Comparison of ENCODE assay signal across 13 cellular contexts in genomic region chr13:112782433-112783010, GRCh38.
A peak's percentile ranks its signal among the peaks of the same experiment; 100 is the strongest.
DNase-seq lines count a peak whose midpoint lies in the region; ATAC-seq, FAIRE-seq and TF ChIP-seq lines count a peak whose summit lies in the region.
"Had no signal": no experiment of that assay in that cellular context is flagged by ENCODE, and none has a peak within 500 bp of the region (broad histone marks: within the 10 kb centered on the region; RNA-seq: fewer than 3 reads in every experiment).

No MANE protein-coding gene starts in this region.

- H4K20me1 ChIP-seq in astrocyte (ENCODE audit: insufficient read depth, low read length), result no peaks in the 10 kb centered on the region

- no peak for TF ChIP-seq EP300 in tibial nerve (IDR thresholded peaks at IDR 0.05)

- H3K36me3 Mint-ChIP-seq in astrocyte (ENCODE audit: low read depth, unreplicated experiment) (peaks cover 6% of the 10 kb centered on the region), nephron (ENCODE audit: low read depth) (peaks cover 11% of the 10 kb centered on the region)
- H3K36me3 Mint-ChIP-seq in activated CD4-positive, alpha-beta memory T cell treated with anti-CD3 and anti-CD28 coated beads, Interleukin-2, amount 10 ng/mL, durations not matched to agents 7 days and 5 days (ENCODE audit: low read depth), result peaks cover 8% of the 10 kb centered on the region

- H2AFZ ChIP-seq in astrocyte (ENCODE audit: low read depth, low read length), result no peak overlapping the region

- FAIRE-seq in astrocyte (lab: Jason Lieb, UNC), result no peak

- DNase-seq in astrocyte (ENCODE audit: low read depth), result peak; percentile 8
- DNase-seq in heart left ventricle, result no peak
- DNase-seq in tibial nerve (ENCODE audit: low spot score in 2 of 2), result no peak
- no peak for DNase-seq in activated CD4-positive, alpha-beta memory T cell treated with anti-CD3 and anti-CD28 coated beads, Interleukin-2, amount 10 ng/mL, durations not matched to agents 7 days and 5 days
- DNase-seq in NCI-H524 (lab: John Stamatoyannopoulos, UW), result no peak
- DNase-seq: activated CD4-positive, alpha-beta T cell treated with anti-CD3 and anti-CD28 coated beads, Interleukin-2, amount 50 U/mL, for 1 hour; activated gamma-delta T cell treated with Interleukin-2 at 50 U/mL for 16 hours; CD4-positive, CD25-positive, alpha-beta regulatory T cell; GF-D8; T-helper 2 cell had no signal

- POLR2A ChIA-PET in activated CD4-positive, alpha-beta memory T cell treated with anti-CD3 and anti-CD28 coated beads, Interleukin-2, amount 10 ng/mL, durations not matched to agents 7 days and 5 days (lab: Charles Lee), result no interaction called here

- no peak for TF ChIP-seq CTCF in astrocyte (IDR thresholded peaks at IDR 0.05; ENCODE audit: insufficient read depth, low read depth, low read length)
- no peak for TF ChIP-seq CTCF in heart left ventricle (IDR thresholded peaks at IDR 0.05)
- no peak for TF ChIP-seq CTCF in nephron (IDR thresholded peaks at IDR 0.05; ENCODE audit: unreplicated experiment in 3 of 3)
- no peak for TF ChIP-seq CTCF in tibial nerve (IDR thresholded peaks at IDR 0.05)

- peak overlapping the region; percentile 50 for H3K4me2 ChIP-seq in astrocyte (ENCODE audit: low read length)

- H3K4me3 Mint-ChIP-seq in astrocyte (ENCODE audit: unreplicated experiment), result no peak overlapping the region
- H3K4me3 Mint-ChIP-seq in nephron, result no peak overlapping the region
- no peak overlapping the region for H3K4me3 Mint-ChIP-seq in activated CD4-positive, alpha-beta memory T cell treated with anti-CD3 and anti-CD28 coated beads, Interleukin-2, amount 10 ng/mL, durations not matched to agents 7 days and 5 days
- H3K4me3 Mint-ChIP-seq: CD4-positive, CD25-positive, alpha-beta regulatory T cell had no signal

- H3K9me3 ChIP-seq in astrocyte (ENCODE audit: insufficient read depth, low read depth, low read length), result no peaks in the 10 kb centered on the region
- no peaks in the 10 kb centered on the region for H3K9me3 ChIP-seq in heart left ventricle
- no peaks in the 10 kb centered on the region for H3K9me3 ChIP-seq in tibial nerve

- peaks cover 8% of the 10 kb centered on the region for H3K4me1 ChIP-seq in astrocyte (ENCODE audit: insufficient read depth, low read length)
- peaks cover 0 to 45% (median 32%) of the 10 kb centered on the region in 12 donors for H3K4me1 ChIP-seq in heart left ventricle
- H3K4me1 ChIP-seq in tibial nerve, result peaks cover 0 to 39% (median 4%) of the 10 kb centered on the region in 4 donors

- CTCF ChIA-PET in activated CD4-positive, alpha-beta memory T cell treated with anti-CD3 and anti-CD28 coated beads, Interleukin-2, amount 10 ng/mL, durations not matched to agents 7 days and 5 days (lab: Charles Lee), result no interaction called here

- H3K36me3 ChIP-seq in astrocyte (ENCODE audit: insufficient read depth, low read length), result no peaks in the 10 kb centered on the region
- H3K36me3 ChIP-seq in heart left ventricle, result peaks cover 0 to 13% (median 8%) of the 10 kb centered on the region in 9 donors
- peaks cover 0 to 27% (median 0%) of the 10 kb centered on the region in 3 donors for H3K36me3 ChIP-seq in tibial nerve

- 29 to 40% (median 30%) methylated on average over 9 to 15 of the region's 15 CpGs for WGBS in heart left ventricle, 4 donors
- WGBS in tibial nerve, 2 donors, result 59 to 68% methylated on average over 7 to 12 of the region's 15 CpGs

- H3K4me1 Mint-ChIP-seq in astrocyte (ENCODE audit: low read depth, unreplicated experiment), result peaks cover 33% of the 10 kb centered on the region
- peaks cover 45% of the 10 kb centered on the region for H3K4me1 Mint-ChIP-seq in nephron
- peaks cover 5% of the 10 kb centered on the region for H3K4me1 Mint-ChIP-seq in activated CD4-positive, alpha-beta memory T cell treated with anti-CD3 and anti-CD28 coated beads, Interleukin-2, amount 10 ng/mL, durations not matched to agents 7 days and 5 days

- peak overlapping the region; percentile 34 for H3K27ac Mint-ChIP-seq in astrocyte (ENCODE audit: unreplicated experiment)
- H3K27ac Mint-ChIP-seq in nephron, result peak overlapping the region; percentile 9 to 70 (median 52)
- no peak overlapping the region for H3K27ac Mint-ChIP-seq in activated CD4-positive, alpha-beta memory T cell treated with anti-CD3 and anti-CD28 coated beads, Interleukin-2, amount 10 ng/mL, durations not matched to agents 7 days and 5 days
- H3K27ac Mint-ChIP-seq: CD4-positive, CD25-positive, alpha-beta regulatory T cell had no signal

- no peak overlapping the region for H3K27ac ChIP-seq in astrocyte (ENCODE audit: low read depth, low read length)
- H3K27ac ChIP-seq in heart left ventricle, result peak overlapping the region in 11 of 12 donors; percentile 34 to 86 (median 75)
- peak overlapping the region; percentile 25 to 84 (median 66) for H3K27ac ChIP-seq in tibial nerve

- H3K4me3 ChIP-seq in astrocyte (ENCODE audit: insufficient read depth, low read depth, low read length) (no peak overlapping the region), heart left ventricle (no peak overlapping the region), tibial nerve (no peak overlapping the region)

- ATAC-seq in heart left ventricle, result peak; percentile 40 to 68 (median 51)
- no peak for ATAC-seq in GM18868 (IDR thresholded peaks at IDR 0.05; ENCODE audit: unreplicated experiment)
- no peak for ATAC-seq in HG02973 (IDR thresholded peaks at IDR 0.05; ENCODE audit: unreplicated experiment)

- TF ChIP-seq POLR2A in heart left ventricle (IDR thresholded peaks at IDR 0.05), result no peak
- no peak for TF ChIP-seq POLR2A in tibial nerve (IDR thresholded peaks at IDR 0.05)

- H3K27me3 Mint-ChIP-seq in astrocyte (ENCODE audit: low read depth, unreplicated experiment), result no peaks in the 10 kb centered on the region
- no peaks in the 10 kb centered on the region for H3K27me3 Mint-ChIP-seq in nephron (ENCODE audit: low read depth)
- H3K27me3 Mint-ChIP-seq in activated CD4-positive, alpha-beta memory T cell treated with anti-CD3 and anti-CD28 coated beads, Interleukin-2, amount 10 ng/mL, durations not matched to agents 7 days and 5 days, result no peaks in the 10 kb centered on the region
- H3K27me3 Mint-ChIP-seq: CD4-positive, CD25-positive, alpha-beta regulatory T cell had no signal

- intact Hi-C loops in heart left ventricle (cut with DNase I), result loop anchor here in 1 of 10 donors (5.0 kb wide), 1 partner anchor 90 kb away; the partner anchor contains the start of gene ATP11A

- no peaks in the 10 kb centered on the region for H3K79me2 ChIP-seq in astrocyte (ENCODE audit: insufficient read depth, low read length)

- H3K27me3 ChIP-seq in astrocyte (ENCODE audit: insufficient read depth, low read length) (no peaks in the 10 kb centered on the region), heart left ventricle (no peaks in the 10 kb centered on the region), tibial nerve (no peaks in the 10 kb centered on the region)

- peaks cover 2% of the 10 kb centered on the region for H3K9me3 Mint-ChIP-seq in astrocyte (ENCODE audit: unreplicated experiment)
- H3K9me3 Mint-ChIP-seq in nephron, result peaks cover 3% of the 10 kb centered on the region
- H3K9me3 Mint-ChIP-seq in activated CD4-positive, alpha-beta memory T cell treated with anti-CD3 and anti-CD28 coated beads, Interleukin-2, amount 10 ng/mL, durations not matched to agents 7 days and 5 days, result no peaks in the 10 kb centered on the region
- H3K9me3 Mint-ChIP-seq: CD4-positive, CD25-positive, alpha-beta regulatory T cell had no signal

- H3K9ac ChIP-seq in astrocyte (ENCODE audit: low read length), result no peak overlapping the region

Comparison
In these comparisons a context has a peak if more than half of its experiments do, and no peak if none do; other contexts are left out.
1. ATAC-seq: peak in heart left ventricle (4 of 4); none in GM18868 (single experiment) and HG02973 (single experiment).